8 cellular contexts compared by ENCODE assay signal in genomic region chr10:110803830-110804338, GRCh38.
A peak's percentile ranks its signal among the peaks of the same experiment; 100 is the strongest.
DNase-seq lines count a peak whose midpoint lies in the region; ATAC-seq and TF ChIP-seq lines count a peak whose summit lies in the region.

No MANE protein-coding gene starts in this region.

- intact Hi-C loops in activated CD4-positive, alpha-beta T cell treated with anti-CD3 and anti-CD28 coated beads for 36 hours (cut with DNase I, micrococcal nuclease), result loop anchor here (1.0 to 5.0 kb wide), 4 partner anchors 57 to 89 kb away; partner anchors contain the start of gene PDCD4 (in 1 of the 2)
- intact Hi-C loops in HCT116 (cut with micrococcal nuclease), result loop anchor here (5.0 kb wide), 1 partner anchor 88 kb away; no protein-coding TSS in a partner anchor
- intact Hi-C loops in cardiac septum (cut with DNase I), result loop anchor here (5.0 kb wide), 2 partner anchors 68 to 88 kb away; partner anchors contain the start of gene PDCD4

- H3K36me3 Mint-ChIP-seq in activated CD4-positive, alpha-beta T cell treated with anti-CD3 and anti-CD28 coated beads for 36 hours (ENCODE audit: low read depth), result no peaks in the 10 kb centered on the region
- H3K36me3 Mint-ChIP-seq in activated naive CD4-positive, alpha-beta T cell treated with anti-CD3 and anti-CD28 coated beads, Interleukin-2, amount 50 U/mL, for 72 hours, result no peaks in the 10 kb centered on the region

- H3K27ac ChIP-seq in HCT116 (ENCODE audit: low read depth, low read length) (no peak overlapping the region), parathyroid adenoma (peak overlapping the region; percentile 87)

- peaks cover 2 to 4% of the 10 kb centered on the region in 2 experiments; a peak in 1 of 4 replicates for H3K4me1 ChIP-seq in HCT116 (ENCODE audit: control insufficient read depth in 1 of 2, insufficient read depth in 2 of 2, low read length in 2 of 2)
- peaks cover 56% of the 10 kb centered on the region for H3K4me1 ChIP-seq in parathyroid adenoma

- no peak overlapping the region for H3K9ac ChIP-seq in HCT116 (ENCODE audit: low read length)
- no peak overlapping the region for H3K9ac ChIP-seq in parathyroid adenoma

- no peaks in the 10 kb centered on the region for H3K9me3 ChIP-seq in HCT116 (ENCODE audit: control insufficient read depth in 1 of 2, insufficient read depth in 1 of 2, low read depth in 1 of 2, low read length in 2 of 2)
- no peaks in the 10 kb centered on the region for H3K9me3 ChIP-seq in parathyroid adenoma (ENCODE audit: control insufficient read depth, low read length)

- TF ChIP-seq POLR2A in HCT116 (IDR thresholded peaks at IDR 0.05; ENCODE audit: borderline replicate concordance, extremely low read depth, insufficient read depth, insufficient read length), result no peak

- H4K20me1 ChIP-seq in HCT116 (ENCODE audit: insufficient read depth), result no peaks in the 10 kb centered on the region

- no peaks in the 10 kb centered on the region for H3K36me3 ChIP-seq in HCT116 (ENCODE audit: control insufficient read depth in 1 of 2, insufficient read depth in 2 of 2, low read length in 2 of 2)
- no peaks in the 10 kb centered on the region for H3K36me3 ChIP-seq in parathyroid adenoma (ENCODE audit: control insufficient read depth, insufficient read depth, low read length)

- H3K27me3 Mint-ChIP-seq in activated CD4-positive, alpha-beta T cell treated with anti-CD3 and anti-CD28 coated beads for 36 hours, result no peaks in the 10 kb centered on the region

- H2AFZ ChIP-seq in HCT116 (ENCODE audit: low read depth, low read length, poor library complexity, severe bottlenecking), result no peak overlapping the region
- peak overlapping the region; percentile 78 for H2AFZ ChIP-seq in parathyroid adenoma

- H3K4me3 ChIP-seq in HCT116 (replicated peaks in 1 of 2; ENCODE audit: low read depth in 1 of 2, low read length in 2 of 2), result no peak overlapping the region
- peak overlapping the region; percentile 15 for H3K4me3 ChIP-seq in parathyroid adenoma (ENCODE audit: low read depth, low read length)

- H3K79me2 ChIP-seq in HCT116 (ENCODE audit: insufficient read depth, low read length), result no peaks in the 10 kb centered on the region
- no peaks in the 10 kb centered on the region for H3K79me2 ChIP-seq in parathyroid adenoma

- no peaks in the 10 kb centered on the region for H3K9me2 ChIP-seq in HCT116 (ENCODE audit: insufficient read depth)

- H3K27ac Mint-ChIP-seq in activated CD4-positive, alpha-beta T cell treated with anti-CD3 and anti-CD28 coated beads for 36 hours, result peak overlapping the region; percentile 6
- peak overlapping the region; percentile 23 to 85 for H3K27ac Mint-ChIP-seq in activated naive CD4-positive, alpha-beta T cell treated with anti-CD3 and anti-CD28 coated beads, Interleukin-2, amount 50 U/mL, for 72 hours

- H3K9me3 Mint-ChIP-seq in activated CD4-positive, alpha-beta T cell treated with anti-CD3 and anti-CD28 coated beads for 36 hours (ENCODE audit: low read depth), result no peaks in the 10 kb centered on the region
- H3K9me3 Mint-ChIP-seq in activated naive CD4-positive, alpha-beta T cell treated with anti-CD3 and anti-CD28 coated beads, Interleukin-2, amount 50 U/mL, for 72 hours, result peaks cover 0 to 8% of the 10 kb centered on the region in 2 donors

- TF ChIP-seq RAD21 in HCT116 (IDR thresholded peaks at IDR 0.05; ENCODE audit: low read depth), result peak; percentile 81

- RAD21 ChIA-PET in HCT116 (lab: Charles Lee; ENCODE audit: low non-redundant PET in 1 of 2, low total read pairs in 2 of 2, uncharacterized antibody in 2 of 2, unreplicated experiment in 2 of 2), result interaction anchor here in 1 of 2 experiments (0.7 kb wide), 1 partner anchor 164 kb away, joined by 3 read pairs; no protein-coding TSS in a partner anchor

- DNase-seq in activated CD4-positive, alpha-beta T cell treated with anti-CD3 and anti-CD28 coated beads for 36 hours, result peak; percentile 52
- DNase-seq in activated CD4-positive, alpha-beta T cell treated with anti-CD3 and anti-CD28 coated beads for 1 hour, result no peak
- DNase-seq in HCT116 (ENCODE audit: low read depth, low spot score) (no peak), NCI-H1436 (lab: John Stamatoyannopoulos, UW) (peak; percentile 68), cardiac septum (ENCODE audit: low spot score) (peak; percentile 72)
- no peak for DNase-seq in activated naive CD4-positive, alpha-beta T cell treated with anti-CD3 and anti-CD28 coated beads, Interleukin-2, amount 50 U/mL, for 72 hours (ENCODE audit: low spot score in 2 of 2)
- DNase-seq in effector CD4-positive, alpha-beta T cell, result no peak

- peak; percentile 72 for ATAC-seq in activated CD4-positive, alpha-beta T cell treated with anti-CD3 and anti-CD28 coated beads for 36 hours
- peak; percentile 91 for ATAC-seq in HCT116
- peak; percentile 67 to 77 for ATAC-seq in activated naive CD4-positive, alpha-beta T cell treated with anti-CD3 and anti-CD28 coated beads, Interleukin-2, amount 50 U/mL, for 72 hours

- TF ChIP-seq CTCF in HCT116 (IDR thresholded peaks at IDR 0.05 in 2 of 3, conservative IDR thresholded peaks at IDR 0.05 in 1 of 3; ENCODE audit: borderline replicate concordance in 1 of 3, insufficient read depth in 1 of 3, low read depth in 2 of 3, low read length in 2 of 3), result peak; percentile 55 to 74 (median 67); a peak in 5 of 6 replicates
- TF ChIP-seq CTCF in parathyroid adenoma (IDR thresholded peaks at IDR 0.05), result peak; percentile 70

- H3K4me2 ChIP-seq in HCT116 (ENCODE audit: low read length) (no peak overlapping the region), parathyroid adenoma (ENCODE audit: low read length) (peak overlapping the region; percentile 70)

- CTCF ChIA-PET in activated CD4-positive, alpha-beta T cell treated with anti-CD3 and anti-CD28 coated beads for 36 hours (lab: Charles Lee), result interaction anchor here (0.6 to 2.5 kb wide), 11 partner anchors 11 to 201 kb away, joined by 3 to 21 read pairs (median 4); no protein-coding TSS in a partner anchor
- CTCF ChIA-PET in HCT116 (lab: Charles Lee), result interaction anchor here (0.6 to 2.0 kb wide), 7 partner anchors 46 to 326 kb away, joined by 3 to 5 read pairs (median 3); partner anchors contain the start of gene BBIP1

- POLR2A ChIA-PET in activated CD4-positive, alpha-beta T cell treated with anti-CD3 and anti-CD28 coated beads for 36 hours (lab: Charles Lee), result interaction anchor here (0.6 kb wide), 1 partner anchor 27 kb away, joined by 3 read pairs; no protein-coding TSS in a partner anchor
- POLR2A ChIA-PET in HCT116 (lab: Charles Lee), result no interaction called here

- peaks cover 30% of the 10 kb centered on the region for H3K4me1 Mint-ChIP-seq in activated CD4-positive, alpha-beta T cell treated with anti-CD3 and anti-CD28 coated beads for 36 hours

- H3K4me3 Mint-ChIP-seq in activated CD4-positive, alpha-beta T cell treated with anti-CD3 and anti-CD28 coated beads for 36 hours, result no peak overlapping the region

- H3K27me3 ChIP-seq in HCT116 (ENCODE audit: insufficient read depth, low read length) (no peaks in the 10 kb centered on the region), parathyroid adenoma (ENCODE audit: control insufficient read depth, insufficient read depth, low read length) (no peaks in the 10 kb centered on the region)

- BruUV-seq in HCT116 (replicated peaks; lab: Mats Ljungman, UMichigan), result no TSS peak

TF ChIP-seq in HCT116, 20 proteins besides CTCF, POLR2A, EP300 and RAD21:
- TF ChIP-seq FOSL1 (IDR thresholded peaks at IDR 0.05; ENCODE audit: low read depth) (no peak), POLR2AphosphoS5 (IDR thresholded peaks at IDR 0.05; ENCODE audit: low read depth, low read length) (no peak), ZNF274 (IDR thresholded peaks at IDR 0.05; ENCODE audit: low read depth, low read length) (no peak), MAX (IDR thresholded peaks at IDR 0.05) (no peak), EZH2phosphoT487 (IDR thresholded peaks at IDR 0.05; ENCODE audit: borderline replicate concordance) (no peak), ELF1 (IDR thresholded peaks at IDR 0.05; ENCODE audit: borderline replicate concordance, low read depth) (no peak), EGR1 (IDR thresholded peaks at IDR 0.05; ENCODE audit: low read depth) (no peak), CBX3 (IDR thresholded peaks at IDR 0.05; ENCODE audit: low read depth) (no peak), TCF7L2 (IDR thresholded peaks at IDR 0.05; ENCODE audit: borderline replicate concordance, extremely low read depth, insufficient read depth, insufficient read length) (no peak), EZH2 (IDR thresholded peaks at IDR 0.05) (no peak), CEBPB (IDR thresholded peaks at IDR 0.05; ENCODE audit: low read depth) (no peak), ZBTB33 (IDR thresholded peaks at IDR 0.05; ENCODE audit: extremely low read depth, insufficient replicate concordance, low read length) (no peak)

Comparison
In these comparisons a context has a peak if more than half of its experiments do, and no peak if none do; other contexts are left out.
1. DNase-seq: peak in activated CD4-positive, alpha-beta T cell treated with anti-CD3 and anti-CD28 coated beads for 36 hours (single experiment), NCI-H1436 (single experiment) and cardiac septum (single experiment); none in activated CD4-positive, alpha-beta T cell treated with anti-CD3 and anti-CD28 coated beads for 1 hour (single experiment), HCT116 (single experiment), activated naive CD4-positive, alpha-beta T cell treated with anti-CD3 and anti-CD28 coated beads, Interleukin-2, amount 50 U/mL, for 72 hours (0 of 2) and effector CD4-positive, alpha-beta T cell (single experiment).
2. Peak in every context shown above with its lines, with median percentiles within 50 percentile points of each other: ATAC-seq.